In genomic region chr12:11761869-11762567, GRCh38 we compare ENCODE assay signal across 1 cellular context.
TF ChIP-seq lines count a peak whose summit lies in the region.

No MANE protein-coding gene starts in this region.

TF ChIP-seq in SK-N-SH, 30 proteins besides CTCF, POLR2A, EP300 and RAD21 (continued from another document):
- no peak for TF ChIP-seq MEF2A (IDR thresholded peaks at IDR 0.05; ENCODE audit: borderline replicate concordance, low read depth)
- TF ChIP-seq TAF1 (IDR thresholded peaks at IDR 0.05; ENCODE audit: borderline replicate concordance, low read depth, low read length): no peak
